ENCODE assay signal across 16 cellular contexts in the genomic region with DNA sequence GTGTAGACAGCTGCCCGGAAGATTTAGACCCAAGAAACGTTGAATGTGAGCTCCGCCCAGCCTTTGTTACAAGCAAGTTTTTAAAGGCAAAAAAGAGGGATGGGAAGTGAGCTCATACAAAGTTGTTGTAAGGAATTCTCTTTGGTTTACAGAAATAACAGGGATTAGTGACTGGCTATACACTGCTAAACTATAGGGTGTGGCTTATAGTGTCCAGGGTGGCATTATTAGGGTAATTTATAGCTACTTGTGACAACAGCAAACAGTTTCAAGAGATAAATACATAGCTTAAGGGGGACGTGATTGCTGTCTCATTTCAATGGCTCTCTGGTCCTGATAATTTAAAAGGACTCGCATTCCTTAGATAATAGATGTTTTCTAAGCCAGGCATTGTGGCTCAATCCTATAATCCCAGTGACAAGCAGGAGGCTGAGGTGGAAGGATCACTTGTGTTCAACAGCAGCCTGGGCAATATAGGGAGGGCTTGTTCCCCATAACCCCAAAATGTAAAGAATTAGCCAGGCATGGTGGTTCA.
DNase-seq lines count a peak whose midpoint lies in the region; ATAC-seq, FAIRE-seq and TF ChIP-seq lines count a peak whose summit lies in the region.
"Had no signal": no experiment of that assay in that cellular context is flagged by ENCODE, and none has a peak within 500 bp of the region (broad histone marks: within the 10 kb centered on the region; RNA-seq: fewer than 3 reads in every experiment).

No MANE protein-coding gene starts in this region.

- no peaks in the 10 kb centered on the region for H4K20me1 ChIP-seq in Karpas-422 (ENCODE audit: insufficient read depth, low read depth, low read length)

- CTCF ChIA-PET in HEK293T (lab: Yijun Ruan, JAX) = interaction anchor here (0.6 kb wide), 1 partner anchor 269 kb away, joined by 3 read pairs; no protein-coding TSS in a partner anchor

- FAIRE-seq in HTR-8/SVneo (lab: Jason Lieb, UNC) = no peak

- no peak overlapping the region for H3K9ac ChIP-seq in Karpas-422 (ENCODE audit: low read length)

- DNase-seq in HTR-8/SVneo (ENCODE audit: insufficient read length, low spot score) (peak; percentile 38), SJCRH30 (peak in 1 of 2 experiments; percentile 28), islet precursor cell (peak; percentile 60), spleen (no peak), Karpas-422 (no peak), right lobe of liver (no peak), HEK293T (ENCODE audit: extremely low spot score) (no peak)
- DNase-seq: activated CD4-positive, alpha-beta T cell treated with anti-CD3 and anti-CD28 coated beads, Interleukin-2, amount 10 ng/mL, durations not matched to agents 24 days and 14 days; activated CD8-positive, alpha-beta memory T cell treated with anti-CD3 and anti-CD28 coated beads, Interleukin-2, amount 50 U/mL, for 48 hours; CD8-positive, alpha-beta T cell; cortex of kidney; NCI-H2081 treated with DMSO at 0.1 percent for 48 hours; T-helper 9 cell had no signal

- TF ChIP-seq CTCF in spleen (IDR thresholded peaks at IDR 0.05 in 8 of 11, conservative IDR thresholded peaks at IDR 0.05 in 3 of 11) = no peak
- no peak for TF ChIP-seq CTCF in right lobe of liver (IDR thresholded peaks at IDR 0.05)

- H3K4me1 ChIP-seq in ACC112 (ENCODE audit: control insufficient read depth, insufficient read depth, low read length, unreplicated experiment) = peaks cover 12% of the 10 kb centered on the region
- peaks cover 11% of the 10 kb centered on the region; the same call in 1 of the 2 replicates for H3K4me1 ChIP-seq in SJCRH30
- no peaks in the 10 kb centered on the region for H3K4me1 ChIP-seq in spleen
- no peaks in the 10 kb centered on the region for H3K4me1 ChIP-seq in Karpas-422 (ENCODE audit: low read length)
- H3K4me1 ChIP-seq in right lobe of liver = peaks cover 0 to 6% (median 0%) of the 10 kb centered on the region in 4 donors

- POLR2A ChIA-PET in HEK293T (lab: Yijun Ruan, JAX) = interaction anchor here (0.9 kb wide), 1 partner anchor 64 kb away, joined by 5 read pairs; no protein-coding TSS in a partner anchor

- H3K4me3 ChIP-seq in ACC112 (ENCODE audit: low read depth, low read length) = no peak overlapping the region
- no peak overlapping the region for H3K4me3 ChIP-seq in SJCRH30
- no peak overlapping the region for H3K4me3 ChIP-seq in spleen
- no peak overlapping the region for H3K4me3 ChIP-seq in Karpas-422 (ENCODE audit: low read length)
- no peak overlapping the region for H3K4me3 ChIP-seq in right lobe of liver

- ATAC-seq in right lobe of liver = no peak
- ATAC-seq: CD8-positive, alpha-beta T cell; natural killer cell treated with Interleukin-12 subunit alpha and Interleukin-12 subunit beta and Interleukin-15 and Interleukin-18, amount 100 ng/mL, for 72 hours had no signal

- WGBS in spleen, 5 donors = 71 to 83% (median 80%) methylated on average over 5 of the region's 5 CpGs
- WGBS in right lobe of liver (ENCODE audit: insufficient coverage, low coverage, low lambda C conversion rate, missing lambda C conversion rate) = 75% methylated on average over 3 of the region's 5 CpGs

- H3K36me3 ChIP-seq in ACC112 (ENCODE audit: insufficient read depth, low read length) (no peaks in the 10 kb centered on the region), SJCRH30 (no peaks in the 10 kb centered on the region), spleen (no peaks in the 10 kb centered on the region), Karpas-422 (ENCODE audit: insufficient read depth, low read length) (no peaks in the 10 kb centered on the region), right lobe of liver (no peaks in the 10 kb centered on the region)

- no peaks in the 10 kb centered on the region for H3K9me2 ChIP-seq in Karpas-422 (replicated peaks; ENCODE audit: insufficient read depth, low read length)

- no peak overlapping the region for H3K27ac ChIP-seq in ACC112 (ENCODE audit: low read depth, low read length)
- peak overlapping the region; percentile 8; the same call in 1 of the 2 replicates for H3K27ac ChIP-seq in SJCRH30
- H3K27ac ChIP-seq in spleen = no peak overlapping the region
- H3K27ac ChIP-seq in Karpas-422 (ENCODE audit: low read length) = no peak overlapping the region
- no peak overlapping the region for H3K27ac ChIP-seq in right lobe of liver
- H3K27ac ChIP-seq: epithelial cell of prostate had no signal

- H3K9me3 ChIP-seq in SJCRH30 (replicated peaks) = no peaks in the 10 kb centered on the region
- H3K9me3 ChIP-seq in spleen = no peaks in the 10 kb centered on the region
- H3K9me3 ChIP-seq in Karpas-422 (ENCODE audit: low read length) = no peaks in the 10 kb centered on the region
- H3K9me3 ChIP-seq in right lobe of liver = no peaks in the 10 kb centered on the region

- H3K79me2 ChIP-seq in ACC112 (ENCODE audit: control insufficient read depth, insufficient read depth, low read length, unreplicated experiment) (no peaks in the 10 kb centered on the region), Karpas-422 (ENCODE audit: low read length) (no peaks in the 10 kb centered on the region)

- peak overlapping the region; percentile 42 for H2AFZ ChIP-seq in ACC112 (ENCODE audit: low read length, unreplicated experiment)
- no peak overlapping the region for H2AFZ ChIP-seq in Karpas-422 (ENCODE audit: low read length)

- intact Hi-C loops in spleen (cut with DNase I; ENCODE audit: low total_unique reads) = no loop called here
- intact Hi-C loops in right lobe of liver (cut with DNase I) = no loop called here

- H3K27me3 ChIP-seq in ACC112 (ENCODE audit: insufficient read depth, low read length) (no peaks in the 10 kb centered on the region), SJCRH30 (no peaks in the 10 kb centered on the region), spleen (replicated peaks in 1 of 7) (no peaks in the 10 kb centered on the region), Karpas-422 (ENCODE audit: low read length) (no peaks in the 10 kb centered on the region), right lobe of liver (no peaks in the 10 kb centered on the region)

- TF ChIP-seq POLR2A in spleen (IDR thresholded peaks at IDR 0.05) (no peak), right lobe of liver (IDR thresholded peaks at IDR 0.05) (no peak)

- no peak overlapping the region for H3K4me2 ChIP-seq in Karpas-422 (ENCODE audit: low read depth, low read length, poor library complexity, severe bottlenecking)

TF ChIP-seq in HEK293T, 16 proteins besides CTCF, POLR2A, EP300 and RAD21:
- no peak for TF ChIP-seq SP1 (IDR thresholded peaks at IDR 0.05)
- no peak for TF ChIP-seq CTBP1 (IDR thresholded peaks at IDR 0.05; ENCODE audit: borderline replicate concordance)
- TF ChIP-seq SUZ12 (IDR thresholded peaks at IDR 0.05) = no peak
- no peak for TF ChIP-seq BHLHE40 (IDR thresholded peaks at IDR 0.05; ENCODE audit: borderline replicate concordance)
- no peak for TF ChIP-seq LEF1 (IDR thresholded peaks at IDR 0.05; ENCODE audit: borderline replicate concordance)
- no peak for TF ChIP-seq L3MBTL2 (conservative IDR thresholded peaks at IDR 0.05)
- no peak for TF ChIP-seq TARDBP (IDR thresholded peaks at IDR 0.05)
- no peak for TF ChIP-seq ZNF384 (IDR thresholded peaks at IDR 0.05)
- TF ChIP-seq ARNT (IDR thresholded peaks at IDR 0.05) = no peak
- TF ChIP-seq FOXA1 (IDR thresholded peaks at IDR 0.05) = no peak
- no peak for TF ChIP-seq FOXM1 (IDR thresholded peaks at IDR 0.05; ENCODE audit: borderline replicate concordance)
- no peak for TF ChIP-seq PKNOX1 (IDR thresholded peaks at IDR 0.05)
- TF ChIP-seq ELF4 (IDR thresholded peaks at IDR 0.05) = no peak
- TF ChIP-seq HDGF (IDR thresholded peaks at IDR 0.05; ENCODE audit: borderline replicate concordance) = no peak

Comparison
In these comparisons a context has a peak if more than half of its experiments do, and no peak if none do; other contexts are left out.
1. DNase-seq: peak in HTR-8/SVneo (single experiment) and islet precursor cell (single experiment); none in spleen (single experiment), Karpas-422 (single experiment), right lobe of liver (0 of 3) and HEK293T (single experiment).